In genomic region chr20:33740189-33740588, GRCh38 we compare ENCODE assay signal across 27 cellular contexts.
"Had no signal": no experiment of that assay in that cellular context is flagged by ENCODE, and none has a peak within 500 bp of the region (broad histone marks: within the 10 kb centered on the region; RNA-seq: fewer than 3 reads in every experiment).

No MANE protein-coding gene starts in this region.

- H3K27me3 ChIP-seq: neural progenitor cell, neutrophil, pancreas, sigmoid colon, spleen, tibial nerve, uterus had no signal

- H3K4me3 Mint-ChIP-seq: naive thymus-derived CD8-positive, alpha-beta T cell; nephron; neural progenitor cell; stimulated activated effector memory CD8-positive, alpha-beta T cell treated with anti-CD3 and anti-CD28 coated beads, Interleukin-12 subunit alpha, Interleukin-12 subunit beta, amount 100 ng/mL, for 72 hours; stimulated activated naive CD8-positive, alpha-beta T cell treated with anti-CD3 and anti-CD28 coated beads, Interleukin-15, amount 100 ng/mL, for 72 hours; type B pancreatic cell had no signal

- H3K9me3 ChIP-seq: neutrophil, pancreas, prostate gland had no signal

- H3K27me3 Mint-ChIP-seq: naive thymus-derived CD8-positive, alpha-beta T cell; stimulated activated naive CD8-positive, alpha-beta T cell treated with anti-CD3 and anti-CD28 coated beads, Interleukin-15, amount 100 ng/mL, for 72 hours; type B pancreatic cell had no signal

- H3K4me3 ChIP-seq: lower lobe of right lung, neural progenitor cell, pancreas, prostate gland, sigmoid colon, spleen, tibial nerve, uterus had no signal

- H3K36me3 ChIP-seq: neural progenitor cell, pancreas, prostate gland, sigmoid colon, uterus had no signal

- H3K27ac Mint-ChIP-seq: nephron; stimulated activated effector memory CD8-positive, alpha-beta T cell treated with anti-CD3 and anti-CD28 coated beads, Interleukin-12 subunit alpha, Interleukin-12 subunit beta, amount 100 ng/mL, for 72 hours; stimulated activated naive CD8-positive, alpha-beta T cell treated with anti-CD3 and anti-CD28 coated beads, Interleukin-15, amount 100 ng/mL, for 72 hours; type B pancreatic cell had no signal

- ATAC-seq: left cardiac atrium; left lobe of liver; lower lobe of right lung; naive thymus-derived CD8-positive, alpha-beta T cell; pancreas; stimulated activated effector memory CD8-positive, alpha-beta T cell treated with anti-CD3 and anti-CD28 coated beads, Interleukin-12 subunit alpha, Interleukin-12 subunit beta, amount 100 ng/mL, for 72 hours; stimulated activated naive CD8-positive, alpha-beta T cell treated with anti-CD3 and anti-CD28 coated beads, Interleukin-15, amount 100 ng/mL, for 72 hours had no signal

- H3K9ac ChIP-seq: neural progenitor cell had no signal

- H3K4me2 ChIP-seq: neural progenitor cell had no signal

- H2AFZ ChIP-seq: neural progenitor cell had no signal

- H3K4me1 ChIP-seq: lower lobe of right lung, neural progenitor cell, pancreas, prostate gland, sigmoid colon, tibial nerve, uterus had no signal

- DNase-seq: hippocampal formation; kidney glomerular epithelial cell; left cardiac atrium; lower lobe of right lung; mammary epithelial cell; mesenchymal stem cell; naive thymus-derived CD8-positive, alpha-beta T cell; occipital lobe; pancreas; posterior cingulate gyrus; retina; right cardiac atrium; sigmoid colon; spleen; stimulated activated CD4-positive, alpha-beta T cell treated with anti-CD3 and anti-CD28 coated beads, Interleukin-4, amount 100 ng/mL, for 24 hours; stimulated activated naive CD4-positive, alpha-beta T cell treated with Interleukin-2 at 50 U/mL for 16 hours; stimulated activated naive CD8-positive, alpha-beta T cell treated with anti-CD3 and anti-CD28 coated beads, Interleukin-15, amount 100 ng/mL, for 72 hours; substantia nigra; uterus had no signal

- H3K27ac ChIP-seq: lower lobe of right lung, neural progenitor cell, neutrophil, pancreas, prostate gland, sigmoid colon, spleen, tibial nerve, uterus had no signal

- H3K4me1 Mint-ChIP-seq: nephron; neural progenitor cell; stimulated activated naive CD8-positive, alpha-beta T cell treated with anti-CD3 and anti-CD28 coated beads, Interleukin-15, amount 100 ng/mL, for 72 hours had no signal

- H3K36me3 Mint-ChIP-seq: stimulated activated effector memory CD8-positive, alpha-beta T cell treated with anti-CD3 and anti-CD28 coated beads, Interleukin-12 subunit alpha, Interleukin-12 subunit beta, amount 100 ng/mL, for 72 hours had no signal
